13 cellular contexts compared by ENCODE assay signal in the genomic region with DNA sequence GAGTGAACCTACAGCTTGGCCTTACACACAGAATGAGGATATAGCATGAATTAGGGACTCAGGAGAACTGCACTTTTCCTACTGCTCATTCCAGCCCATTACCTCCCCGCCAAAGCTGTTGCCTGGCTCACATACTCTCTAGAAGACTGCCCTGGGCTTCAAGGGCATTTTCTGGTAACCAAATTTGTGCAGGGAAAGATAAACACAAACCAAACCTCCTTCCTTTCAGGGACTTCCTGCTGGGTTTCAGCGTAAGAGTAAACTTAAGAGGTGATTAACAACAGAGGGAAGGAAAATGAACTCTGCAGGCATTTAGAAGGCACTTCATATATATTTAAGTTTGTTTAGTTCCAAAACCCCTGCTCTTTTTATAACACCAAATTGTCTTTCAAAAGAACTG.
DNase-seq lines count a peak whose midpoint lies in the region; ATAC-seq, FAIRE-seq and TF ChIP-seq lines count a peak whose summit lies in the region.
"Had no signal": no experiment of that assay in that cellular context is flagged by ENCODE, and none has a peak within 500 bp of the region (broad histone marks: within the 10 kb centered on the region; RNA-seq: fewer than 3 reads in every experiment).

No MANE protein-coding gene starts in this region.

- DNase-seq in activated CD8-positive, alpha-beta memory T cell treated with anti-CD3 and anti-CD28 coated beads, Interleukin-2, amount 10 ng/mL, durations not matched to agents 7 days and 5 days = peak; percentile 42
- DNase-seq in activated CD8-positive, alpha-beta memory T cell treated with anti-CD3 and anti-CD28 coated beads, Interleukin-2, amount 50 U/mL, for 48 hours = no peak
- peak; percentile 64 for DNase-seq in NCI-H526 treated with DMSO at 0.1 percent for 48 hours (lab: John Stamatoyannopoulos, UW)
- DNase-seq in K562 (ENCODE audit: extremely low read depth in 1 of 4, low spot score in 3 of 4) = peak in 2 of 4 experiments; percentile 11 to 24
- DNase-seq in renal cortical epithelial cell (ENCODE audit: low read depth) = peak; percentile 22
- DNase-seq in Peyer's patch = no peak
- DNase-seq: NCI-H187 treated with DMSO at 0.1 percent for 48 hours; stimulated activated CD4-positive, alpha-beta T cell treated with anti-CD3 and anti-CD28 coated beads, Interleukin-15, amount 100 ng/mL, for 24 hours had no signal

- H3K4me1 ChIP-seq in K562 (replicated peaks in 1 of 2; ENCODE audit: control insufficient read depth in 2 of 2, insufficient read depth in 2 of 2, low read length in 2 of 2) = no peaks in the 10 kb centered on the region; a peak in 1 of 5 replicates
- H3K4me1 ChIP-seq in Peyer's patch = no peaks in the 10 kb centered on the region

- no peaks in the 10 kb centered on the region for H3K9me3 Mint-ChIP-seq in activated CD8-positive, alpha-beta memory T cell treated with anti-CD3 and anti-CD28 coated beads, Interleukin-2, amount 10 ng/mL, durations not matched to agents 7 days and 5 days (ENCODE audit: low read depth)
- H3K9me3 Mint-ChIP-seq: CD4-positive, alpha-beta memory T cell; dendritic cell treated with granulocyte-macrophage colony-stimulating factor and Interleukin-4, amounts not matched to agents 40 ng/mL and 50 ng/mL, for 4 days; type B pancreatic cell had no signal

- no peak for TF ChIP-seq POLR2A in K562 (conservative IDR thresholded peaks at IDR 0.05)
- TF ChIP-seq POLR2A in Peyer's patch (IDR thresholded peaks at IDR 0.05) = no peak

- CTCF ChIA-PET in activated CD8-positive, alpha-beta memory T cell treated with anti-CD3 and anti-CD28 coated beads, Interleukin-2, amount 10 ng/mL, durations not matched to agents 7 days and 5 days (lab: Charles Lee) = interaction anchor here (1.9 to 5.7 kb wide), 2 partner anchors 15 to 100 kb away, joined by 4 to 32 read pairs; no protein-coding TSS in a partner anchor
- CTCF ChIA-PET in K562 (lab: Yijun Ruan, JAX; ENCODE audit: low intra/inter-chr PET ratio) = no interaction called here

- no peaks in the 10 kb centered on the region for H3K27me3 Mint-ChIP-seq in activated CD8-positive, alpha-beta memory T cell treated with anti-CD3 and anti-CD28 coated beads, Interleukin-2, amount 10 ng/mL, durations not matched to agents 7 days and 5 days
- H3K27me3 Mint-ChIP-seq: CD4-positive, alpha-beta memory T cell; dendritic cell treated with granulocyte-macrophage colony-stimulating factor and Interleukin-4, amounts not matched to agents 40 ng/mL and 50 ng/mL, for 4 days; type B pancreatic cell had no signal

- H3K4me3 ChIP-seq in K562 (no peak overlapping the region), Peyer's patch (no peak overlapping the region)

- H3K27me3 ChIP-seq in K562 (ENCODE audit: control insufficient read depth in 2 of 2, insufficient read depth in 2 of 2, low read length in 2 of 2) (no peaks in the 10 kb centered on the region), Peyer's patch (no peaks in the 10 kb centered on the region)

- ATAC-seq in activated CD8-positive, alpha-beta memory T cell treated with anti-CD3 and anti-CD28 coated beads, Interleukin-2, amount 10 ng/mL, durations not matched to agents 7 days and 5 days = no peak
- no peak; the same call in 2 of the 3 replicates for ATAC-seq in K562
- no peak for ATAC-seq in HG02678 (IDR thresholded peaks at IDR 0.05; ENCODE audit: unreplicated experiment)
- no peak for ATAC-seq in HG03045 (IDR thresholded peaks at IDR 0.05; ENCODE audit: unreplicated experiment)

- H3K27ac ChIP-seq in K562 (ENCODE audit: extremely low read depth, low read depth, low read length) (no peak overlapping the region), Peyer's patch (no peak overlapping the region)

- intact Hi-C loops in K562 (cut with micrococcal nuclease) = no loop called here

- H3K79me2 ChIP-seq in K562 (ENCODE audit: control insufficient read depth, insufficient read depth, low read length) = no peaks in the 10 kb centered on the region

- peak overlapping the region; percentile 47 for H3K27ac Mint-ChIP-seq in activated CD8-positive, alpha-beta memory T cell treated with anti-CD3 and anti-CD28 coated beads, Interleukin-2, amount 10 ng/mL, durations not matched to agents 7 days and 5 days
- H3K27ac Mint-ChIP-seq: dendritic cell treated with granulocyte-macrophage colony-stimulating factor and Interleukin-4, amounts not matched to agents 40 ng/mL and 50 ng/mL, for 4 days; type B pancreatic cell had no signal

- no TSS peak for BruUV-seq in K562 (replicated peaks; lab: Mats Ljungman, UMichigan)

- peak overlapping the region; percentile 55 for H2AFZ ChIP-seq in K562 (ENCODE audit: low read depth, low read length)

- H3K4me3 Mint-ChIP-seq in activated CD8-positive, alpha-beta memory T cell treated with anti-CD3 and anti-CD28 coated beads, Interleukin-2, amount 10 ng/mL, durations not matched to agents 7 days and 5 days = no peak overlapping the region
- H3K4me3 Mint-ChIP-seq: dendritic cell treated with granulocyte-macrophage colony-stimulating factor and Interleukin-4, amounts not matched to agents 40 ng/mL and 50 ng/mL, for 4 days had no signal

- peaks cover 33% of the 10 kb centered on the region for H3K4me1 Mint-ChIP-seq in activated CD8-positive, alpha-beta memory T cell treated with anti-CD3 and anti-CD28 coated beads, Interleukin-2, amount 10 ng/mL, durations not matched to agents 7 days and 5 days

- H3K9me3 ChIP-seq in K562 (replicated peaks; ENCODE audit: control insufficient read depth, insufficient read depth, low read depth, low read length) (no peaks in the 10 kb centered on the region), Peyer's patch (no peaks in the 10 kb centered on the region)

- POLR2A ChIA-PET in K562 (lab: Yijun Ruan, JAX) = no interaction called here

- no peak overlapping the region for H3K4me2 ChIP-seq in K562 (ENCODE audit: insufficient read depth, low read length)

- 3% methylated on average over 2 of the region's 2 CpGs for WGBS in K562 (ENCODE audit: insufficient coverage, low coverage, missing lambda C conversion rate)

- no peaks in the 10 kb centered on the region for H4K20me1 ChIP-seq in K562 (replicated peaks; ENCODE audit: control insufficient read depth, insufficient read depth, low read length)

- no peaks in the 10 kb centered on the region for H3K36me3 ChIP-seq in K562 (ENCODE audit: control insufficient read depth, insufficient read depth, low read length)
- H3K36me3 ChIP-seq in Peyer's patch = peaks cover 0 to 17% (median 0%) of the 10 kb centered on the region in 3 donors

- in situ Hi-C loops in K562 (cut with MboI) = loop anchor here (25.0 kb wide), 1 partner anchor 453 kb away; a partner anchor contains a TSS

- H3K9ac ChIP-seq in K562 (ENCODE audit: insufficient read depth in 1 of 2, low read depth in 2 of 2, low read length in 2 of 2) = no peak overlapping the region

- H3K9me1 ChIP-seq in K562 (ENCODE audit: control insufficient read depth, insufficient read depth, low read length) = no peaks in the 10 kb centered on the region

- TF ChIP-seq CTCF in K562 (IDR thresholded peaks at IDR 0.05 in 2 of 3, conservative IDR thresholded peaks at IDR 0.05 in 1 of 3; ENCODE audit: insufficient read depth in 2 of 3, low read depth in 1 of 3, low read length in 3 of 3) = no peak
- TF ChIP-seq CTCF in Peyer's patch (IDR thresholded peaks at IDR 0.05) = no peak

- no peaks in the 10 kb centered on the region for H3K36me3 Mint-ChIP-seq in activated CD8-positive, alpha-beta memory T cell treated with anti-CD3 and anti-CD28 coated beads, Interleukin-2, amount 10 ng/mL, durations not matched to agents 7 days and 5 days

- no peak for TF ChIP-seq EP300 in K562 (IDR thresholded peaks at IDR 0.05; ENCODE audit: low read length)

- FAIRE-seq in K562 (lab: Jason Lieb, UNC) = no peak

- no peak for TF ChIP-seq RAD21 in K562 (CRISPR knock-in tag; conservative IDR thresholded peaks at IDR 0.05 in 1 of 2, IDR thresholded peaks at IDR 0.05 in 1 of 2)

TF ChIP-seq in K562, 482 proteins besides CTCF, POLR2A, EP300 and RAD21:
- TF ChIP-seq TCF3 (CRISPR knock-in tag; IDR thresholded peaks at IDR 0.05) (no peak), SRF (CRISPR knock-in tag; IDR thresholded peaks at IDR 0.05) (peak in 1 of 2 experiments; percentile 61; a peak in 1 of 4 replicates)
TF ChIP-seq in K562: peak in this region for 1.

Comparison
In these comparisons a context has a peak if more than half of its experiments do, and no peak if none do; other contexts are left out.
1. DNase-seq: peak in activated CD8-positive, alpha-beta memory T cell treated with anti-CD3 and anti-CD28 coated beads, Interleukin-2, amount 10 ng/mL, durations not matched to agents 7 days and 5 days (single experiment), NCI-H526 treated with DMSO at 0.1 percent for 48 hours (single experiment) and renal cortical epithelial cell (single experiment); none in activated CD8-positive, alpha-beta memory T cell treated with anti-CD3 and anti-CD28 coated beads, Interleukin-2, amount 50 U/mL, for 48 hours (single experiment) and Peyer's patch (0 of 3).